In the genomic region with DNA sequence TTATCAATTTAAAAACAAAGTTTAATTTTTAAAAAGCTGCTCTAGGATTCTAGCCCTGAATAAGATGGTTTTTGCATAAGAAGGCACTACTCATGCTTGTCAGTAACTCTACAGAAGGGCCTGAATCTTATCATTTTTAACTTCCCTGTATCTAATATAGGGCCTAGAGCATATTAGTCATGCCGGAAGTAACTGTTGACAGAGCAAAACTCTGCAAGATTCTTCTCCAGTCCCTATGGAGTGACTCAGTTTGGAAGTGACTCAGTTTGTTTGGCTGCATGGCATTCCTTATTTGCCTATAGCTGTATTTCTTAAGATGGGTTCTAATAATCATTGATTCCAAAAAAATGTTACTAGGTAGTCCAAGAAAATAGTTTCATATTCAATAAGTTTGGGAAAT, we compare ENCODE assay signal across 10 cellular contexts.
DNase-seq lines count a peak whose midpoint lies in the region; ATAC-seq, FAIRE-seq and TF ChIP-seq lines count a peak whose summit lies in the region.
"Had no signal": no experiment of that assay in that cellular context is flagged by ENCODE, and none has a peak within 500 bp of the region (broad histone marks: within the 10 kb centered on the region; RNA-seq: fewer than 3 reads in every experiment).

No MANE protein-coding gene starts in this region.

- 36 to 39% methylated on average over 1 of the region's 1 CpG for WGBS in pancreas, 2 donors

- H3K27ac ChIP-seq in epithelial cell of prostate: no peak overlapping the region
- no peak overlapping the region for H3K27ac ChIP-seq in pancreas

- H3K36me3 ChIP-seq in pancreas: no peaks in the 10 kb centered on the region

- no peaks in the 10 kb centered on the region for H3K4me1 ChIP-seq in pancreas

- H3K4me3 ChIP-seq in pancreas: no peak overlapping the region

- ATAC-seq in pancreas (no peak), HG02759 (IDR thresholded peaks at IDR 0.05; ENCODE audit: unreplicated experiment) (no peak), GM21576 (IDR thresholded peaks at IDR 0.05; ENCODE audit: unreplicated experiment) (no peak)

- peaks cover 0 to 7% (median 1%) of the 10 kb centered on the region in 4 donors for H3K27me3 ChIP-seq in pancreas

- H3K9me3 ChIP-seq in pancreas: no peaks in the 10 kb centered on the region

- FAIRE-seq in pancreas (lab: Jason Lieb, UNC): peak; percentile 20

- DNase-seq in HCEC 1CT (peak; percentile 38), RKO (ENCODE audit: low spot score) (peak; percentile 80), epithelial cell of prostate (ENCODE audit: low read depth, low spot score) (peak; percentile 41), pancreas (no peak), islet precursor cell (no peak)
- no peak for DNase-seq in stimulated activated CD4-positive, alpha-beta T cell treated with anti-CD3 and anti-CD28 coated beads, Interleukin-2, amount 100 ng/mL, for 48 hours
- DNase-seq: NCI-H146, T-helper 2 cell had no signal

- intact Hi-C loops in pancreas (cut with DNase I): no loop called here

- TF ChIP-seq CTCF in pancreas (IDR thresholded peaks at IDR 0.05): no peak

Comparison
In these comparisons a context has a peak if more than half of its experiments do, and no peak if none do; other contexts are left out.
1. DNase-seq: peak in HCEC 1CT (single experiment), RKO (single experiment) and epithelial cell of prostate (single experiment); none in pancreas (0 of 6), stimulated activated CD4-positive, alpha-beta T cell treated with anti-CD3 and anti-CD28 coated beads, Interleukin-2, amount 100 ng/mL, for 48 hours (0 of 2) and islet precursor cell (single experiment).